Comparison of ENCODE assay signal across 10 cellular contexts in the genomic region with DNA sequence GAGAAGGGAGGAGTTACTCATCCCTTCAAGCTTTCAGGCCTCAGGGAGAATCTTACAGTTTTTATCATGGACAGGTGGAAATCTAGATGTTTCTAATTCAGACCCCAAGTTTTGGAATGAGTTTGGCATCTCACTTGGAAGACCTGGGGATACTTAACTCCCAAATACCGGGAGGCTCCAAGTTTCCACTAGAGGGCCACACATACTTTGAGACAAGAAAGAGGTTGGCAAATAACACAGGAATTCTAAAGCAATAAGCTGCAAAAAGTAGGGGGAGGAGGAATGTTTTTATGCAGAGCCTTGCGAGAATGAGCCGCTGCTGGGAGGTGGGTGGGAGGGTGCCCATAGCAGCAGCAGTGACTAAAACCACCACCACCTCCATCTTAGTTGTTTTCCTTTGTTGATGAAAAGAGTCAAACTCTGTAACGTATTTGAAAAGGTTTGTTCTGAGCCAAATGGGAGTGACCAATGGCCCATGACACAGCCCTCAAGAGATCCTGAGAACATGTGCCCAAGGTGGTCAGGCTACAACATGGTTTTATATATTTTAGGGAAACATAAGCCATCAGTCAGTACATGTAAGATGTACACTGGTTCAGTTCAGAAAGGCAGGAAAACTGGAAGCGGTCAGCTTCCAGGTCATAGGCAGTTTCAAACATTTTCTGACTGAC. TPM values are rescaled to one million over a fixed set of nuclear protein-coding genes. Genes with fewer than 3 reads are reported as not detected.
DNase-seq lines count a peak whose midpoint lies in the region; ATAC-seq and TF ChIP-seq lines count a peak whose summit lies in the region.
"Had no signal": no experiment of that assay in that cellular context is flagged by ENCODE, and none has a peak within 500 bp of the region (broad histone marks: within the 10 kb centered on the region; RNA-seq: fewer than 3 reads in every experiment).

No MANE protein-coding gene starts in this region.

- DNase-seq in AG10803 (ENCODE audit: low read depth): peak; percentile 53
- peak; percentile 31 for DNase-seq in HuH-7 (ENCODE audit: low spot score)
- peak; percentile 45 for DNase-seq in dermis blood vessel endothelial cell
- DNase-seq in mesendoderm: peak; percentile 85
- no peak for DNase-seq in naive thymus-derived CD8-positive, alpha-beta T cell
- DNase-seq in activated effector memory CD4-positive, alpha-beta T cell treated with Interleukin-2 at 50 U/mL for 16 hours: no peak
- DNase-seq in left colon: no peak
- DNase-seq: NCI-H748 treated with DMSO at 0.1 percent for 48 hours; stimulated activated CD4-positive, alpha-beta T cell treated with anti-CD3 and anti-CD28 coated beads, Interleukin-2, amount 100 ng/mL, for 48 hours had no signal

- no peak overlapping the region for H2AK5ac ChIP-seq in mesendoderm (ENCODE audit: low read length)

- no peak overlapping the region for H3K4me2 ChIP-seq in mesendoderm (ENCODE audit: low read length)

- intact Hi-C loops in left colon (cut with DNase I, micrococcal nuclease): no loop called here

- no peak overlapping the region for H3K9ac ChIP-seq in mesendoderm (ENCODE audit: low read length)

- WGBS in mesendoderm (ENCODE audit: extremely low coverage, insufficient coverage, low lambda C conversion rate): no CpG with 5 or more reads among the region's 5 CpGs

- peak overlapping the region; percentile 42 for H3K56ac ChIP-seq in mesendoderm (ENCODE audit: low read length)

- no peak overlapping the region for H3K4ac ChIP-seq in mesendoderm (ENCODE audit: low read depth, low read length)

- no peak overlapping the region for H3K27ac Mint-ChIP-seq in naive thymus-derived CD8-positive, alpha-beta T cell

- no peak overlapping the region for H4K5ac ChIP-seq in mesendoderm (ENCODE audit: low read length)

- H3K9me3 Mint-ChIP-seq in naive thymus-derived CD8-positive, alpha-beta T cell: no peaks in the 10 kb centered on the region

- H3K4me1 Mint-ChIP-seq in naive thymus-derived CD8-positive, alpha-beta T cell: no peaks in the 10 kb centered on the region

- no peak overlapping the region for H2BK120ac ChIP-seq in mesendoderm (ENCODE audit: low read depth, low read length)

- no peaks in the 10 kb centered on the region for H3K4me1 ChIP-seq in mesendoderm (ENCODE audit: control insufficient read depth, low read depth, low read length)

- H3K79me1 ChIP-seq in mesendoderm (ENCODE audit: low read length): no peaks in the 10 kb centered on the region

- H3K27me3 ChIP-seq in mesendoderm (ENCODE audit: insufficient read depth, low read length, poor library complexity): no peaks in the 10 kb centered on the region

- no peak overlapping the region for H3K27ac ChIP-seq in mesendoderm (ENCODE audit: low read depth, low read length)

- no peak overlapping the region for H4K8ac ChIP-seq in mesendoderm (ENCODE audit: low read depth, low read length)

- H3K18ac ChIP-seq in mesendoderm (ENCODE audit: low read length): no peak overlapping the region

- no peaks in the 10 kb centered on the region for H3K79me2 ChIP-seq in mesendoderm (ENCODE audit: control insufficient read depth, insufficient read depth, low read length)

- POLR2A ChIA-PET in naive thymus-derived CD8-positive, alpha-beta T cell (lab: Charles Lee): no interaction called here

- peaks cover 0 to 1% (median 0%) of the 10 kb centered on the region in 5 donors for H3K27me3 Mint-ChIP-seq in naive thymus-derived CD8-positive, alpha-beta T cell

- TF ChIP-seq CTCF in AG10803 (conservative IDR thresholded peaks at IDR 0.05; ENCODE audit: low read length): peak; percentile 57

- ATAC-seq in HG03139 (IDR thresholded peaks at IDR 0.05; ENCODE audit: unreplicated experiment) (no peak), left colon (no peak)
- ATAC-seq in naive thymus-derived CD8-positive, alpha-beta T cell: no peak

- H3K36me3 ChIP-seq in mesendoderm (ENCODE audit: control insufficient read depth, insufficient read depth, low read length): no peaks in the 10 kb centered on the region

- no peaks in the 10 kb centered on the region for H3K36me3 Mint-ChIP-seq in naive thymus-derived CD8-positive, alpha-beta T cell

- H3K23ac ChIP-seq in mesendoderm (ENCODE audit: low read length): no peak overlapping the region

- H2BK15ac ChIP-seq in mesendoderm (replicated peaks; ENCODE audit: low read depth): no peak overlapping the region

- H3K4me3 Mint-ChIP-seq in naive thymus-derived CD8-positive, alpha-beta T cell: no peak overlapping the region

- H3K4me3 ChIP-seq in AG10803 (ENCODE audit: low read length) (no peak overlapping the region), mesendoderm (ENCODE audit: low read length) (no peak overlapping the region)

- H2BK5ac ChIP-seq in mesendoderm (ENCODE audit: low read length): no peak overlapping the region

RNA-seq across cellular contexts. Expression of a gene that starts 34.2 kb away (rescaled TPM):
- total RNA-seq in dermis blood vessel endothelial cell (28.6 and 64.0 TPM in 2 replicates), left colon (100 to 1,000 TPM; 124 to 420 TPM)
- polyA plus RNA-seq in mesendoderm (2013, experiment 1 of 2): 0.55 TPM
- polyA plus RNA-seq in mesendoderm (2013, experiment 2 of 2): 0.69 TPM
- 10 to 100 TPM in 1 of 2 experiments, 1 to 10 TPM in 1; 5.6 to 10.3 TPM for total RNA-seq in naive thymus-derived CD8-positive, alpha-beta T cell
- polyA plus RNA-seq in naive thymus-derived CD8-positive, alpha-beta T cell: not detected

RNA-seq across cellular contexts. Expression of a gene that starts 54.4 kb away (rescaled TPM):
- total RNA-seq in dermis blood vessel endothelial cell (not detected in 2 replicates), left colon (not detected)
- not detected for polyA plus RNA-seq in mesendoderm (2013, experiment 1 of 2)
- not detected for polyA plus RNA-seq in mesendoderm (2013, experiment 2 of 2)
- not detected for total RNA-seq in naive thymus-derived CD8-positive, alpha-beta T cell
- not detected for polyA plus RNA-seq in naive thymus-derived CD8-positive, alpha-beta T cell

RNA-seq across cellular contexts. Expression of a gene that starts 55.7 kb away (rescaled TPM):
- total RNA-seq in dermis blood vessel endothelial cell (0.14 and 0.17 TPM in 2 replicates), left colon (10 to 100 TPM in 1 of 2 donors, 1 to 10 TPM in 1; 3.2 to 11.8 TPM)
- polyA plus RNA-seq in mesendoderm (2013, experiment 1 of 2): 0.04 TPM
- polyA plus RNA-seq in mesendoderm (2013, experiment 2 of 2): 0.08 TPM
- under 1 TPM; 0.74 to 0.81 TPM for total RNA-seq in naive thymus-derived CD8-positive, alpha-beta T cell
- under 1 TPM; 0.43 to 0.80 (median 0.75) TPM for polyA plus RNA-seq in naive thymus-derived CD8-positive, alpha-beta T cell

Comparison
In these comparisons a context has a peak if more than half of its experiments do, and no peak if none do; other contexts are left out.
1. DNase-seq: peak in AG10803 (single experiment), HuH-7 (single experiment), dermis blood vessel endothelial cell (single experiment) and mesendoderm (single experiment); none in naive thymus-derived CD8-positive, alpha-beta T cell (0 of 10), activated effector memory CD4-positive, alpha-beta T cell treated with Interleukin-2 at 50 U/mL for 16 hours (single experiment) and left colon (0 of 2).